Comparison of ENCODE assay signal across 11 cellular contexts in the genomic region with DNA sequence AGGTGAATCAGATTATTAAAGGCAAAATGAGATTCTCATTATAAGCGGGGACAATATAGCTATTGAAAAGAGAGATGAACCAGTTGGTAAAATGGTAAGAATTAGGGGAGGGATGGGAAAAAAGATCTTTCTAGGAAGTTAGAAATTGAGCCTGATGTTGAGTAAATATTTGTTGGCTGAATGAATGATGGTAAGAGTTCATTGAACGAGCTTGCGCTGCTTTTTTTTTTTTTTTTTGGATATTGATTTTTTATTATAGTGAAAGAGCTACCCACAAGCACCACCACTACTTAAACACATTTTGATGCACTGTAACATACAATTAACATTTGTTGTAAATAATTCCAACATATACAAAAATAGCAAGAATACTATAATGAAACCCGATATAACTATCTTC. TPM values are rescaled to one million over a fixed set of nuclear protein-coding genes. Genes with fewer than 3 reads are reported as not detected.
A peak's percentile ranks its signal among the peaks of the same experiment; 100 is the strongest.
DNase-seq lines count a peak whose midpoint lies in the region; ATAC-seq and TF ChIP-seq lines count a peak whose summit lies in the region.
"Had no signal": no experiment of that assay in that cellular context is flagged by ENCODE, and none has a peak within 500 bp of the region (broad histone marks: within the 10 kb centered on the region; RNA-seq: fewer than 3 reads in every experiment).

No MANE protein-coding gene starts in this region.

- H3K4me3 Mint-ChIP-seq in activated CD4-positive, alpha-beta T cell treated with anti-CD3 and anti-CD28 coated beads, Interleukin-2, amount 10 ng/mL, durations not matched to agents 7 days and 5 days = peak overlapping the region; percentile 83
- H3K4me3 Mint-ChIP-seq in T-helper 17 cell = peak overlapping the region; percentile 94

- H3K4me1 ChIP-seq in iPS-18a (ENCODE audit: control insufficient read depth, low read depth, low read length) = peaks cover 12% of the 10 kb centered on the region
- peaks cover 0 to 32% (median 18%) of the 10 kb centered on the region in 4 donors for H3K4me1 ChIP-seq in stomach

- ATAC-seq in T-helper 17 cell = no peak
- ATAC-seq in GM19395 (IDR thresholded peaks at IDR 0.05; ENCODE audit: unreplicated experiment) = no peak

- H3K27ac ChIP-seq in iPS-18a (ENCODE audit: low read length) = no peak overlapping the region
- peak overlapping the region in 4 of 5 donors; percentile 82 to 97 (median 90) for H3K27ac ChIP-seq in stomach

- TF ChIP-seq CTCF in stomach (IDR thresholded peaks at IDR 0.05) = no peak

- no peak overlapping the region for H3K9ac ChIP-seq in iPS-18a (ENCODE audit: low read length)

- no peaks in the 10 kb centered on the region for H3K36me3 ChIP-seq in iPS-18a (ENCODE audit: control insufficient read depth, low read depth, low read length)
- no peaks in the 10 kb centered on the region for H3K36me3 ChIP-seq in stomach
- H3K36me3 ChIP-seq: brain microvascular endothelial cell had no signal

- H3K36me3 Mint-ChIP-seq in activated CD4-positive, alpha-beta T cell treated with anti-CD3 and anti-CD28 coated beads, Interleukin-2, amount 10 ng/mL, durations not matched to agents 7 days and 5 days (ENCODE audit: low read depth) = peaks cover 8% of the 10 kb centered on the region
- peaks cover 4% of the 10 kb centered on the region for H3K36me3 Mint-ChIP-seq in T-helper 17 cell (ENCODE audit: low read depth)

- H3K4me3 ChIP-seq in iPS-18a (ENCODE audit: low read length) (peak overlapping the region; percentile 95), stomach (peak overlapping the region in 1 of 4 donors; percentile 98)

- CTCF ChIA-PET in activated CD4-positive, alpha-beta T cell treated with anti-CD3 and anti-CD28 coated beads, Interleukin-2, amount 10 ng/mL, durations not matched to agents 7 days and 5 days (lab: Charles Lee) = no interaction called here

- TF ChIP-seq POLR2A in stomach (IDR thresholded peaks at IDR 0.05) = no peak

- TF ChIP-seq EP300 in stomach (IDR thresholded peaks at IDR 0.05) = no peak

- no peaks in the 10 kb centered on the region for H3K9me3 ChIP-seq in T-helper 17 cell (ENCODE audit: control insufficient read depth, low read length, poor library complexity, severe bottlenecking)
- H3K9me3 ChIP-seq in iPS-18a (ENCODE audit: control insufficient read depth, low read depth, low read length) = no peaks in the 10 kb centered on the region
- peaks cover 0 to 6% (median 2%) of the 10 kb centered on the region in 4 donors for H3K9me3 ChIP-seq in stomach

- no peak for DNase-seq in activated CD4-positive, alpha-beta T cell treated with anti-CD3 and anti-CD28 coated beads, Interleukin-2, amount 10 ng/mL, durations not matched to agents 7 days and 5 days
- DNase-seq in activated CD4-positive, alpha-beta T cell treated with anti-CD3 and anti-CD28 coated beads, Interleukin-2, amount 50 U/mL, for 1 hour = no peak
- DNase-seq in T-helper 17 cell = no peak
- no peak for DNase-seq in stomach
- no peak for DNase-seq in H4 (ENCODE audit: low spot score)
- no peak for DNase-seq in DMS153 (lab: John Stamatoyannopoulos, UW)
- DNase-seq: brain microvascular endothelial cell; stimulated activated CD4-positive, alpha-beta T cell treated with anti-CD3 and anti-CD28 coated beads, Interleukin-1b, Interleukin-23, amount 100 ng/mL, for 48 hours; trophoblast cell had no signal

- POLR2A ChIA-PET in activated CD4-positive, alpha-beta T cell treated with anti-CD3 and anti-CD28 coated beads, Interleukin-2, amount 10 ng/mL, durations not matched to agents 7 days and 5 days (lab: Charles Lee) = no interaction called here

- peak overlapping the region; percentile 89 for H3K27ac Mint-ChIP-seq in activated CD4-positive, alpha-beta T cell treated with anti-CD3 and anti-CD28 coated beads, Interleukin-2, amount 10 ng/mL, durations not matched to agents 7 days and 5 days
- peak overlapping the region; percentile 30 for H3K27ac Mint-ChIP-seq in T-helper 17 cell

- intact Hi-C loops in stomach (cut with DNase I; ENCODE audit: low total_unique reads) = no loop called here

- WGBS in stomach, 5 donors = 79 to 90% (median 82%) methylated on average over 4 of the region's 4 CpGs

- H3K27me3 ChIP-seq in iPS-18a (ENCODE audit: control insufficient read depth, insufficient read depth, low read length) = peaks cover 4% of the 10 kb centered on the region
- H3K27me3 ChIP-seq in stomach = no peaks in the 10 kb centered on the region
- H3K27me3 ChIP-seq: brain microvascular endothelial cell had no signal

- H3K27me3 Mint-ChIP-seq in activated CD4-positive, alpha-beta T cell treated with anti-CD3 and anti-CD28 coated beads, Interleukin-2, amount 10 ng/mL, durations not matched to agents 7 days and 5 days = peaks cover 29% of the 10 kb centered on the region
- peaks cover 6% of the 10 kb centered on the region for H3K27me3 Mint-ChIP-seq in T-helper 17 cell

- H3K4me1 Mint-ChIP-seq in activated CD4-positive, alpha-beta T cell treated with anti-CD3 and anti-CD28 coated beads, Interleukin-2, amount 10 ng/mL, durations not matched to agents 7 days and 5 days = peaks cover 31% of the 10 kb centered on the region
- peaks cover 17% of the 10 kb centered on the region for H3K4me1 Mint-ChIP-seq in T-helper 17 cell

- H3K9me3 Mint-ChIP-seq in activated CD4-positive, alpha-beta T cell treated with anti-CD3 and anti-CD28 coated beads, Interleukin-2, amount 10 ng/mL, durations not matched to agents 7 days and 5 days = no peaks in the 10 kb centered on the region

RNA-seq across cellular contexts. Expression of gene GCLM, which starts 1.1 kb away (rescaled TPM):
- 10 to 100 TPM; 17.3 to 17.8 TPM for total RNA-seq in activated CD4-positive, alpha-beta T cell treated with anti-CD3 and anti-CD28 coated beads, Interleukin-2, amount 10 ng/mL, durations not matched to agents 7 days and 5 days
- total RNA-seq in T-helper 17 cell = 10 to 100 TPM; 11.1 to 12.8 TPM
- 10 to 100 TPM in 3 of 5 donors, 1 to 10 TPM in 2; 7.2 to 20.9 (median 11.9) TPM for total RNA-seq in stomach
- 1 to 10 TPM; 3.8 to 9.2 (median 6.2) TPM for polyA plus RNA-seq in stomach
- 33.9 and 52.6 TPM in 2 replicates for total RNA-seq in H4 (2014; rRNA removed; shearing (Covaris generic))

RNA-seq across cellular contexts. Expression of gene DNTTIP2, which starts 31.3 kb away (rescaled TPM):
- total RNA-seq in activated CD4-positive, alpha-beta T cell treated with anti-CD3 and anti-CD28 coated beads, Interleukin-2, amount 10 ng/mL, durations not matched to agents 7 days and 5 days = 10 to 100 TPM; 56.4 to 57.4 TPM
- total RNA-seq in T-helper 17 cell (10 to 100 TPM; 70.4 to 74.5 TPM), stomach (100 to 1,000 TPM in 1 of 5 donors, 10 to 100 TPM in 3, 1 to 10 TPM in 1; 8.7 to 107 (median 39.3) TPM)
- 10 to 100 TPM; 44.2 to 48.9 (median 46.9) TPM for polyA plus RNA-seq in stomach
- total RNA-seq in H4 (2014; rRNA removed; shearing (Covaris generic)) = 35.6 and 35.9 TPM in 2 replicates
